16 cellular contexts compared by ENCODE assay signal in genomic region chr3:138400651-138401070, GRCh38. TPM values are rescaled to one million over a fixed set of nuclear protein-coding genes. Genes with fewer than 3 reads are reported as not detected.
DNase-seq lines count a peak whose midpoint lies in the region; ATAC-seq and TF ChIP-seq lines count a peak whose summit lies in the region.
"Had no signal": no experiment of that assay in that cellular context is flagged by ENCODE, and none has a peak within 500 bp of the region (broad histone marks: within the 10 kb centered on the region; RNA-seq: fewer than 3 reads in every experiment).

No MANE protein-coding gene starts in this region.

- CTCF ChIA-PET in Caco-2 (lab: Charles Lee) (interaction anchor here (1.1 to 1.9 kb wide), 2 partner anchors 34 to 53 kb away, joined by 4 to 10 read pairs; partner anchors contain the start of genes ESYT3 and MRAS), WTC11 (lab: Charles Lee) (interaction anchor here (1.6 kb wide), 1 partner anchor 17 kb away, joined by 7 read pairs; no protein-coding TSS in a partner anchor)

- no peaks in the 10 kb centered on the region for H3K9me3 ChIP-seq in Caco-2
- no peaks in the 10 kb centered on the region for H3K9me3 ChIP-seq in liver (ENCODE audit: control insufficient read depth in 4 of 4, low read length in 3 of 4)
- H3K9me3 ChIP-seq: MG63, SJCRH30 had no signal

- no peak overlapping the region for H3K27ac ChIP-seq in liver (ENCODE audit: low read depth in 1 of 2, low read length in 2 of 2)
- H3K27ac ChIP-seq: SJCRH30 had no signal

- H3K27me3 Mint-ChIP-seq in Caco-2 (ENCODE audit: insufficient read depth, unreplicated experiment) = no peaks in the 10 kb centered on the region
- no peaks in the 10 kb centered on the region for H3K27me3 Mint-ChIP-seq in WTC11 (ENCODE audit: low read depth)

- no peak overlapping the region for H3K4me3 ChIP-seq in Caco-2 (ENCODE audit: low read depth, low read length)
- H3K4me3 ChIP-seq in liver (ENCODE audit: low read depth in 1 of 3, low read length in 3 of 3) = no peak overlapping the region
- H3K4me3 ChIP-seq: MG63, SJCRH30 had no signal

- H3K4me1 ChIP-seq in Caco-2 (peaks cover 30% of the 10 kb centered on the region), liver (ENCODE audit: control insufficient read depth in 4 of 4, insufficient read depth in 4 of 4, low read length in 3 of 4) (peaks cover 10 to 23% (median 18%) of the 10 kb centered on the region in 4 donors)
- H3K4me1 ChIP-seq: SJCRH30 had no signal

- no peak for DNase-seq in Caco-2
- no peak for DNase-seq in WTC11 (ENCODE audit: low spot score)
- peak in 7 of 10 donors; percentile 24 to 89 (median 57) for DNase-seq in posterior cingulate gyrus
- no peak for DNase-seq in ecto neural progenitor cell (ENCODE audit: low spot score)
- DNase-seq in stimulated activated naive CD4-positive, alpha-beta T cell treated with Interleukin-2 at 50 U/mL for 16 hours (lab: John Stamatoyannopoulos, UW) = no peak
- DNase-seq: COR-L47, DMS153, HFFc6, MG63, NCI-H1105, NCI-H187, NCI-H526 treated with DMSO at 0.1 percent for 48 hours, OCI-M1, SJCRH30 had no signal

- no peak overlapping the region for H3K9ac ChIP-seq in liver (ENCODE audit: low read depth in 1 of 2, low read length in 2 of 2)

- H3K9me3 Mint-ChIP-seq in Caco-2 (ENCODE audit: unreplicated experiment) = no peaks in the 10 kb centered on the region
- peaks cover 4% of the 10 kb centered on the region; the same call in 1 of the 2 replicates for H3K9me3 Mint-ChIP-seq in WTC11
- H3K9me3 Mint-ChIP-seq: HFFc6 had no signal

- WGBS in liver = 48% methylated on average over 2 of the region's 2 CpGs

- POLR2A ChIA-PET in Caco-2 (lab: Charles Lee) (interaction anchor here (0.6 kb wide), 1 partner anchor 34 kb away, joined by 3 read pairs; the partner anchor contains the start of gene ESYT3), WTC11 (lab: Charles Lee) (no interaction called here)

- H3K27me3 ChIP-seq in Caco-2 (replicated peaks; ENCODE audit: control insufficient read depth, insufficient read depth, low read length) (no peaks in the 10 kb centered on the region), liver (ENCODE audit: control insufficient read depth in 4 of 4, insufficient read depth in 4 of 4, low read length in 3 of 4) (no peaks in the 10 kb centered on the region)
- H3K27me3 ChIP-seq: MG63, SJCRH30 had no signal

- H3K4me1 Mint-ChIP-seq in Caco-2 (ENCODE audit: low read depth, unreplicated experiment) (peaks cover 32% of the 10 kb centered on the region), WTC11 (peaks cover 38% of the 10 kb centered on the region)

- H3K36me3 ChIP-seq in Caco-2 (ENCODE audit: control insufficient read depth, insufficient read depth, low read length) = no peaks in the 10 kb centered on the region
- peaks cover 0 to 2% (median 0%) of the 10 kb centered on the region in 4 donors for H3K36me3 ChIP-seq in liver (ENCODE audit: control insufficient read depth in 4 of 4, insufficient read depth in 3 of 4, low read depth in 1 of 4, low read length in 3 of 4)
- H3K36me3 ChIP-seq: MG63 had no signal

- no peak for TF ChIP-seq RAD21 in liver (IDR thresholded peaks at IDR 0.05)

- no peak for TF ChIP-seq CTCF in Caco-2 (IDR thresholded peaks at IDR 0.05; ENCODE audit: insufficient read depth in 1 of 2, low read depth in 1 of 2, low read length in 1 of 2, severe bottlenecking in 1 of 2, unreplicated experiment in 1 of 2)
- no peak for TF ChIP-seq CTCF in WTC11 (IDR thresholded peaks at IDR 0.05)
- no peak for TF ChIP-seq CTCF in liver (IDR thresholded peaks at IDR 0.05; ENCODE audit: low read depth, low read length, missing input control)

- H3K36me3 Mint-ChIP-seq in Caco-2 (ENCODE audit: insufficient read depth, unreplicated experiment) (no peaks in the 10 kb centered on the region), WTC11 (peaks cover 12% of the 10 kb centered on the region)

- no TSS peak for BruUV-seq in Caco-2 (replicated peaks; lab: Mats Ljungman, UMichigan)

- H3K4me3 Mint-ChIP-seq in Caco-2 (ENCODE audit: unreplicated experiment) = no peak overlapping the region
- no peak overlapping the region for H3K4me3 Mint-ChIP-seq in WTC11
- H3K4me3 Mint-ChIP-seq: HFFc6 had no signal

- peak overlapping the region; percentile 71 for H3K27ac Mint-ChIP-seq in Caco-2 (ENCODE audit: unreplicated experiment)
- 0 out of 2 replicates have a peak overlapping the region, but pooled peaks have one; percentile 3 for H3K27ac Mint-ChIP-seq in WTC11
- H3K27ac Mint-ChIP-seq: HFFc6 had no signal

- ATAC-seq in WTC11 = no peak
- ATAC-seq in GM19351 (IDR thresholded peaks at IDR 0.05; ENCODE audit: unreplicated experiment) = no peak

- intact Hi-C loops in Caco-2 (cut with micrococcal nuclease; ENCODE audit: unreplicated experiment) (no loop called here), posterior cingulate gyrus (cut with DNase I) (no loop called here)

TF ChIP-seq in WTC11, 78 proteins besides CTCF, POLR2A, EP300 and RAD21 (continues in another document):
- no peak for TF ChIP-seq ZNF121 (CRISPR knock-in tag; IDR thresholded peaks at IDR 0.05)
- no peak for TF ChIP-seq ATF3 (CRISPR knock-in tag; conservative IDR thresholded peaks at IDR 0.05)
- no peak for TF ChIP-seq ZNF512 (CRISPR knock-in tag; IDR thresholded peaks at IDR 0.05; ENCODE audit: borderline replicate concordance)
- no peak for TF ChIP-seq ZBTB21 (CRISPR knock-in tag; IDR thresholded peaks at IDR 0.05; ENCODE audit: borderline replicate concordance)
- TF ChIP-seq ATF1 (CRISPR knock-in tag; IDR thresholded peaks at IDR 0.05) = no peak
- TF ChIP-seq USF1 (CRISPR knock-in tag; IDR thresholded peaks at IDR 0.05) = no peak
- no peak for TF ChIP-seq KAT7 (CRISPR knock-in tag; IDR thresholded peaks at IDR 0.05; ENCODE audit: borderline replicate concordance)

TF ChIP-seq in liver, 16 proteins besides CTCF, POLR2A, EP300 and RAD21 (continues in another document):
- no peak for TF ChIP-seq NR2F2 (IDR thresholded peaks at IDR 0.05)
- peak; percentile 36 for TF ChIP-seq HNF4G (IDR thresholded peaks at IDR 0.05)
- TF ChIP-seq ZBTB33 (IDR thresholded peaks at IDR 0.05) = no peak
- TF ChIP-seq EGR1 (IDR thresholded peaks at IDR 0.05; ENCODE audit: low read depth in 2 of 2) = no peak
- no peak for TF ChIP-seq FOXA1 (IDR thresholded peaks at IDR 0.05)
- TF ChIP-seq MAX (IDR thresholded peaks at IDR 0.05) = no peak
- TF ChIP-seq ATF3 (IDR thresholded peaks at IDR 0.05) = no peak
- TF ChIP-seq HNF4A (conservative IDR thresholded peaks at IDR 0.05) = peak; percentile 73 to 85
- no peak for TF ChIP-seq REST (IDR thresholded peaks at IDR 0.05)
- TF ChIP-seq FOXA2 (IDR thresholded peaks at IDR 0.05) = no peak
- no peak for TF ChIP-seq GABPA (IDR thresholded peaks at IDR 0.05 in 1 of 2, conservative IDR thresholded peaks at IDR 0.05 in 1 of 2)
- peak; percentile 25 for TF ChIP-seq SP1 (IDR thresholded peaks at IDR 0.05)
- no peak for TF ChIP-seq TAF1 (conservative IDR thresholded peaks at IDR 0.05)
- peak in 1 of 2 donors; percentile 54 for TF ChIP-seq RXRA (IDR thresholded peaks at IDR 0.05)

RNA-seq across cellular contexts. Expression of gene ESYT3, which starts 33.8 kb away (rescaled TPM):
- 5.7 and 7.6 TPM in 2 replicates for total RNA-seq in Caco-2 (2022)
- 4.4 to 6.4 TPM (median 5.7 TPM) in 3 replicates for total RNA-seq in WTC11 (2021)
- total RNA-seq in liver = under 1 TPM; under 0.01 to 0.05 TPM
- polyA plus RNA-seq in liver = under 1 TPM; 0.06 to 0.07 TPM

RNA-seq across cellular contexts. Expression of gene MRAS, which starts 52.3 kb away (rescaled TPM):
- 8.5 and 11.4 TPM in 2 replicates for total RNA-seq in Caco-2 (2022)
- total RNA-seq in WTC11 (2021) = 11.1 to 14.8 TPM (median 11.7 TPM) in 3 replicates
- total RNA-seq in liver = 1 to 10 TPM; 1.6 to 2.6 TPM
- 1 to 10 TPM; 1.6 to 2.2 TPM for polyA plus RNA-seq in liver

Comparison
In these comparisons a context has a peak if more than half of its experiments do, and no peak if none do; other contexts are left out.
1. DNase-seq: peak in posterior cingulate gyrus (7 of 10); none in Caco-2 (0 of 2), WTC11 (single experiment), ecto neural progenitor cell (single experiment) and stimulated activated naive CD4-positive, alpha-beta T cell treated with Interleukin-2 at 50 U/mL for 16 hours (single experiment).